In the genomic region with DNA sequence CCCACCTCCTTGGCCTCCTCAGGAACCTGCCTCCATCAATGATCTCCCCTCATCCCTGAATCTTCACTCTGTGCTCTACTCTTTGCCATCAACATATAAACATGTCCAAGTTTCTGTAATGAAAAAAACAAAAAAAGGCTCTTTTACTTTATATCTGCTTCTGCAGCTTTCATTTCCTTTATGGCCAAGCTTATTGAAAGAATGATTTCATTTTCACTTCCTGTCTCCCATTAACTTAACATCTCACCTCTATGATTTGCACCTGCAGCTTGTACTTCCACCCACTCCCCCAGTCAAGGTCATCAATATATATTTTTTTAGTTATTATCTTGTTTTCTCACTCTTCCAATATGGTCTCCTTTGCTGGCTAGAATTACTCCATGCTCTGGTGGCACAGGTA, we compare ENCODE assay signal across 33 cellular contexts. TPM values are rescaled to one million over a fixed set of nuclear protein-coding genes. Genes with fewer than 3 reads are reported as not detected.
A peak's percentile ranks its signal among the peaks of the same experiment; 100 is the strongest.
DNase-seq lines count a peak whose midpoint lies in the region; ATAC-seq, FAIRE-seq and TF ChIP-seq lines count a peak whose summit lies in the region.
"Had no signal": no experiment of that assay in that cellular context is flagged by ENCODE, and none has a peak within 500 bp of the region (broad histone marks: within the 10 kb centered on the region; RNA-seq: fewer than 3 reads in every experiment).

No MANE protein-coding gene starts in this region.

- POLR2A ChIA-PET in GM12878 (lab: Charles Lee) = interaction anchor here (1.0 kb wide), 1 partner anchor 13 kb away, joined by 3 read pairs; no protein-coding TSS in a partner anchor

- SMC1A ChIA-PET in GM12878 (lab: Charles Lee; ENCODE audit: uncharacterized antibody, unreplicated experiment) = interaction anchor here (2.4 kb wide), 1 partner anchor 13 kb away, joined by 12 read pairs; no protein-coding TSS in a partner anchor

- H3K27me3 ChIP-seq in GM12878 (replicated peaks in 1 of 2; ENCODE audit: control insufficient read depth in 2 of 2, insufficient read depth in 2 of 2, low read length in 1 of 2) (no peaks in the 10 kb centered on the region), hepatocyte (no peaks in the 10 kb centered on the region), transverse colon (no peaks in the 10 kb centered on the region)
- H3K27me3 ChIP-seq: spleen had no signal

- no TSS peak for BruUV-seq in GM12878 (replicated peaks; lab: Mats Ljungman, UMichigan)

- no peaks in the 10 kb centered on the region for H3K9me2 ChIP-seq in hepatocyte (replicated peaks; ENCODE audit: insufficient read depth)

- RAD21 ChIA-PET in GM12878 (lab: Charles Lee; ENCODE audit: unreplicated experiment) = no interaction called here

- H3K4me1 ChIP-seq in GM12878 (ENCODE audit: control insufficient read depth, insufficient read depth, low read length) (peaks cover 5% of the 10 kb centered on the region), hepatocyte (ENCODE audit: insufficient read depth) (no peaks in the 10 kb centered on the region), transverse colon (peaks cover 0 to 7% (median 0%) of the 10 kb centered on the region in 4 donors)

- H3K36me3 ChIP-seq in GM12878 (ENCODE audit: control insufficient read depth in 2 of 2, insufficient read depth in 2 of 2, low read length in 1 of 2) (no peaks in the 10 kb centered on the region), hepatocyte (replicated peaks; ENCODE audit: insufficient read depth, low read depth) (no peaks in the 10 kb centered on the region), transverse colon (no peaks in the 10 kb centered on the region)
- H3K36me3 ChIP-seq: left ventricle myocardium inferior, spleen had no signal

- H3K79me2 ChIP-seq in GM12878 (ENCODE audit: control insufficient read depth, insufficient read depth, low read length) (no peaks in the 10 kb centered on the region), hepatocyte (no peaks in the 10 kb centered on the region)

- H3K9me3 ChIP-seq in GM12878 (replicated peaks; ENCODE audit: control insufficient read depth, insufficient read depth, low read length) (no peaks in the 10 kb centered on the region; the same call in 1 of the 3 replicates), hepatocyte (ENCODE audit: low read depth) (no peaks in the 10 kb centered on the region), transverse colon (peaks cover 6% of the 10 kb centered on the region in 2 donors)

- DNase-seq in GM12878 (ENCODE audit: low read depth, low spot score) (no peak), pons (ENCODE audit: low spot score) (no peak), head of caudate nucleus (no peak), hepatocyte (ENCODE audit: low spot score) (no peak), transverse colon (no peak)
- DNase-seq: activated CD8-positive, alpha-beta T cell treated with anti-CD3 and anti-CD28 coated beads, Interleukin-2, amount 10 ng/mL, durations not matched to agents 7 days and 5 days; activated naive CD4-positive, alpha-beta T cell treated with anti-CD3 and anti-CD28 coated beads, Interleukin-2, amount 50 U/mL, for 16 hours; activated T-cell treated with anti-CD3 and anti-CD28 coated beads, Interleukin-2, amount 50 U/mL, for 48 hours; central memory CD4-positive, alpha-beta T cell; dermis blood vessel endothelial cell; KG1; left ventricle myocardium inferior; midbrain; NCI-H2029; NCI-H2227 treated with DMSO at 0.1 percent for 48 hours; NCI-H82; Right ventricle myocardium superior; spleen; stimulated activated CD4-positive, alpha-beta T cell treated with anti-CD3 and anti-CD28 coated beads, Interleukin-4, amount 100 ng/mL, for 1 hour; stimulated activated naive CD8-positive, alpha-beta T cell treated with anti-CD3 and anti-CD28 coated beads, Interleukin-15, Interleukin-2, amounts not matched to agents 100 U/mL and 50 U/mL, for 24 hours; T1000 had no signal

- peak; percentile 94 for ATAC-seq in GM18511 (IDR thresholded peaks at IDR 0.05; ENCODE audit: unreplicated experiment)
- peak; percentile 70 for ATAC-seq in GM21423 (IDR thresholded peaks at IDR 0.05; ENCODE audit: unreplicated experiment)
- peak; percentile 55 for ATAC-seq in HG03354 (IDR thresholded peaks at IDR 0.05; ENCODE audit: poor library complexity, severe bottlenecking, unreplicated experiment)
- peak; percentile 58 for ATAC-seq in GM12878
- ATAC-seq: activated CD8-positive, alpha-beta T cell treated with anti-CD3 and anti-CD28 coated beads, Interleukin-2, amount 10 ng/mL, durations not matched to agents 7 days and 5 days; GM23338; natural killer cell treated with Interleukin-12 subunit alpha and Interleukin-12 subunit beta and Interleukin-15 and Interleukin-18, amount 100 ng/mL, for 72 hours; stimulated activated naive CD8-positive, alpha-beta T cell treated with anti-CD3 and anti-CD28 coated beads, Interleukin-15, Interleukin-2, amounts not matched to agents 100 U/mL and 50 U/mL, for 24 hours had no signal

- no peak overlapping the region for H3K4me3 ChIP-seq in GM12878
- H3K4me3 ChIP-seq in hepatocyte = no peak overlapping the region
- H3K4me3 ChIP-seq in transverse colon = no peak overlapping the region
- H3K4me3 ChIP-seq: GM23338, left ventricle myocardium inferior, spleen had no signal

- TF ChIP-seq CTCF in GM12878 (IDR thresholded peaks at IDR 0.05 in 2 of 3, conservative IDR thresholded peaks at IDR 0.05 in 1 of 3; ENCODE audit: control insufficient read depth in 2 of 3, extremely low read depth in 1 of 3, insufficient read depth in 1 of 3, low read depth in 3 of 3, low read length in 3 of 3) (no peak), hepatocyte (IDR thresholded peaks at IDR 0.05; ENCODE audit: poor library complexity) (no peak), transverse colon (IDR thresholded peaks at IDR 0.05) (no peak)

- CTCF ChIA-PET in GM12878 (lab: Yijun Ruan, JAX) = interaction anchor here (0.9 kb wide), 1 partner anchor 12 kb away, joined by 3 read pairs; no protein-coding TSS in a partner anchor

- no peak overlapping the region for H3K9ac ChIP-seq in GM12878 (ENCODE audit: control insufficient read depth, insufficient read depth, low read length)

- in situ Hi-C loops in GM12878 (cut with MboI) (no loop called here), transverse colon (cut with MboI; ENCODE audit: low pct_ligation_motif_present in 1 of 4, low pct_unique_long_range_greater_than_20kb in 1 of 4, low sequenced_read_pairs in 3 of 4) (no loop called here)

- no peak overlapping the region for H3K4me2 ChIP-seq in GM12878 (ENCODE audit: control insufficient read depth, insufficient read depth)
- H3K4me2 ChIP-seq in hepatocyte = no peak overlapping the region
- H3K4me2 ChIP-seq: GM23338 had no signal

- H3K27ac ChIP-seq in GM12878 (ENCODE audit: control insufficient read depth, insufficient read depth) (no peak overlapping the region), hepatocyte (no peak overlapping the region), transverse colon (no peak overlapping the region)
- H3K27ac ChIP-seq: left ventricle myocardium inferior had no signal

- no peak for TF ChIP-seq RAD21 in GM12878 (IDR thresholded peaks at IDR 0.05; ENCODE audit: insufficient read depth, low read depth, low read length)

- H4K20me1 ChIP-seq in GM12878 (ENCODE audit: control insufficient read depth, insufficient read depth) (no peaks in the 10 kb centered on the region), hepatocyte (ENCODE audit: insufficient read depth, poor library complexity, severe bottlenecking) (no peaks in the 10 kb centered on the region)

- H2AFZ ChIP-seq in GM12878 (ENCODE audit: control insufficient read depth, low read depth, low read length) (no peak overlapping the region), hepatocyte (no peak overlapping the region)
- H2AFZ ChIP-seq: GM23338 had no signal

- FAIRE-seq in GM12878 (lab: Jason Lieb, UNC) = peak; percentile 78
- FAIRE-seq: astrocyte had no signal

- intact Hi-C loops in GM12878 (cut with micrococcal nuclease; ENCODE audit: unreplicated experiment) (no loop called here), head of caudate nucleus (cut with DNase I) (no loop called here), transverse colon (cut with DNase I; ENCODE audit: low total_unique reads) (no loop called here)

- TF ChIP-seq EP300 in GM12878 (IDR thresholded peaks at IDR 0.05; ENCODE audit: borderline replicate concordance in 1 of 2, control insufficient read depth in 1 of 2, low read depth in 2 of 2, low read length in 2 of 2) (no peak), transverse colon (IDR thresholded peaks at IDR 0.05; ENCODE audit: low read depth) (no peak)

- TF ChIP-seq POLR2A in GM12878 (IDR thresholded peaks at IDR 0.05; ENCODE audit: low read depth, low read length) = no peak
- TF ChIP-seq POLR2A in transverse colon (IDR thresholded peaks at IDR 0.05) = no peak

RNA-seq across cellular contexts. Expression of gene RNU6-7, which starts 15.6 kb away (rescaled TPM):
- not detected in 2 replicates for total RNA-seq in GM12878 (2013; cell fraction: nucleolus; rRNA removed)
- not detected in 2 replicates for total RNA-seq in GM12878 (2014; rRNA removed)
- total RNA-seq in GM12878 (2014; rRNA removed; fragmentation: Illumina TruSeq; extraction: Trizol) = not detected in 2 replicates
- not detected in 2 replicates for total RNA-seq in GM12878 (2021)
- not detected for polyA plus RNA-seq in GM12878 (2011; ENCODE audit: low read depth)
- not detected in 2 replicates for polyA plus RNA-seq in GM12878 (2011; rRNA removed)
- not detected in 2 replicates for polyA plus RNA-seq in GM12878 (2011; cell fraction: cytosol; rRNA removed)
- polyA plus RNA-seq in GM12878 (2011; cell fraction: nucleus; rRNA removed) = not detected in 2 replicates
- not detected in 2 replicates for polyA plus RNA-seq in GM12878 (2012)
- not detected in 2 replicates for polyA plus RNA-seq in GM12878 (2014; fragmentation: Illumina TruSeq; extraction: Trizol)
- not detected for polyA plus RNA-seq in GM12878 (2014; fragmentation: Nextera tagmentation; extraction: Ambion mirVana)
- polyA plus RNA-seq in GM12878 (2014; rRNA removed) = not detected in 2 replicates
- not detected for polyA plus RNA-seq in GM12878 (2016; fragmentation: Nextera tagmentation; extraction: Ambion mirVana)
- not detected in 2 replicates for polyA minus RNA-seq in GM12878 (2011; rRNA and poly(A)+ RNA removed)
- not detected in 2 replicates for polyA minus RNA-seq in GM12878 (2011; cell fraction: cytosol; rRNA and poly(A)+ RNA removed)
- under 0.01 TPM in 1 of 2 replicates, not detected in the other for polyA minus RNA-seq in GM12878 (2011; cell fraction: nucleus; rRNA and poly(A)+ RNA removed)
- total RNA-seq in hepatocyte = not detected in 2 replicates
- not detected in 2 replicates for polyA plus RNA-seq in hepatocyte
- not detected for total RNA-seq in transverse colon
- total RNA-seq: activated CD8-positive, alpha-beta T cell treated with anti-CD3 and anti-CD28 coated beads, Interleukin-2, amount 10 ng/mL, durations not matched to agents 7 days and 5 days; astrocyte; dermis blood vessel endothelial cell; G401; GM23338; HT-29; left ventricle myocardium inferior; natural killer cell treated with Interleukin-12 subunit alpha and Interleukin-12 subunit beta and Interleukin-15 and Interleukin-18, amount 100 ng/mL, for 72 hours; osteocyte; Right ventricle myocardium superior; spleen had no signal
- polyA plus RNA-seq: AG04450, CD14-positive monocyte, spleen, thymus had no signal

RNA-seq across cellular contexts. Expression of gene RNU6-8, which starts 16.8 kb away (rescaled TPM):
- not detected in 2 replicates for total RNA-seq in GM12878 (2013; cell fraction: nucleolus; rRNA removed)
- total RNA-seq in GM12878 (2014; rRNA removed) = not detected in 2 replicates
- total RNA-seq in GM12878 (2014; rRNA removed; fragmentation: Illumina TruSeq; extraction: Trizol) = not detected in 2 replicates
- total RNA-seq in GM12878 (2021) = not detected in 2 replicates
- polyA plus RNA-seq in GM12878 (2011; ENCODE audit: low read depth) = not detected
- polyA plus RNA-seq in GM12878 (2011; rRNA removed) = not detected in 2 replicates
- polyA plus RNA-seq in GM12878 (2011; cell fraction: cytosol; rRNA removed) = not detected in 2 replicates
- polyA plus RNA-seq in GM12878 (2011; cell fraction: nucleus; rRNA removed) = not detected in 2 replicates
- polyA plus RNA-seq in GM12878 (2012) = not detected in 2 replicates
- polyA plus RNA-seq in GM12878 (2014; fragmentation: Illumina TruSeq; extraction: Trizol) = not detected in 2 replicates
- not detected for polyA plus RNA-seq in GM12878 (2014; fragmentation: Nextera tagmentation; extraction: Ambion mirVana)
- not detected in 2 replicates for polyA plus RNA-seq in GM12878 (2014; rRNA removed)
- not detected for polyA plus RNA-seq in GM12878 (2016; fragmentation: Nextera tagmentation; extraction: Ambion mirVana)
- not detected in 2 replicates for polyA minus RNA-seq in GM12878 (2011; rRNA and poly(A)+ RNA removed)
- polyA minus RNA-seq in GM12878 (2011; cell fraction: cytosol; rRNA and poly(A)+ RNA removed) = not detected in 2 replicates
- under 0.01 TPM in 1 of 2 replicates, not detected in the other for polyA minus RNA-seq in GM12878 (2011; cell fraction: nucleus; rRNA and poly(A)+ RNA removed)
- not detected in 2 replicates for total RNA-seq in hepatocyte
- not detected in 2 replicates for polyA plus RNA-seq in hepatocyte
- total RNA-seq in transverse colon = not detected
- total RNA-seq: activated CD8-positive, alpha-beta T cell treated with anti-CD3 and anti-CD28 coated beads, Interleukin-2, amount 10 ng/mL, durations not matched to agents 7 days and 5 days; astrocyte; dermis blood vessel endothelial cell; G401; GM23338; HT-29; left ventricle myocardium inferior; natural killer cell treated with Interleukin-12 subunit alpha and Interleukin-12 subunit beta and Interleukin-15 and Interleukin-18, amount 100 ng/mL, for 72 hours; osteocyte; Right ventricle myocardium superior; spleen had no signal
- polyA plus RNA-seq: AG04450, CD14-positive monocyte, spleen, thymus had no signal
